Comparison of ENCODE assay signal across 7 cellular contexts in the genomic region with DNA sequence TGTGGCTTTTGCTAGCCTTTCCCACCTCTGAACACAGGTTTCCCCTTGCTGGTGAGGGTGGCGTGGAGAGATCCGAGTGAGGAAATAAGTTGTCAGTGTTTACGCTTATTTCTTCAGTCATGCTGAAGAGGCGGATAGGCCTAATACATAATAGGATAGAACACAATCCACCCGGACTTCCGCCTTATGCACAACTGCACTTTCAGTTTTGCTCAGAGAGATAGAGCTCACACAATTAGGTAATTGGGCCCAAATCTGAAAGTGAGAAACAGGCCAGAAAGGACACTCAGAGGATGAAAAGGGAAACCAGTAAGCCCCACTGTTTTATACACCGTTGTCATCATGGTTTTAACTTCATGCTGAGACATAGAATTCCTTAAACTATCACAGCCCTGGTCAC.
DNase-seq lines count a peak whose midpoint lies in the region; ATAC-seq lines count a peak whose summit lies in the region.
"Not testable (repeated sequence)": the region's sequence is repeated elsewhere in the genome, so short reads cannot be mapped to it uniquely, and the experiment has no call there.

No MANE protein-coding gene starts in this region.

- H3K4me1 Mint-ChIP-seq in central memory CD8-positive, alpha-beta T cell = not testable (repeated sequence)

- DNase-seq in central memory CD8-positive, alpha-beta T cell (ENCODE audit: low spot score in 2 of 2) = not testable (repeated sequence)

- not testable (repeated sequence) for H3K4me3 Mint-ChIP-seq in central memory CD8-positive, alpha-beta T cell

- H3K9me3 Mint-ChIP-seq in central memory CD8-positive, alpha-beta T cell = not testable (repeated sequence)

- not testable (repeated sequence) for H3K36me3 Mint-ChIP-seq in central memory CD8-positive, alpha-beta T cell (ENCODE audit: insufficient read depth)

- ATAC-seq in GM18517 (IDR thresholded peaks at IDR 0.05; ENCODE audit: unreplicated experiment) (peak; percentile 86), GM19351 (IDR thresholded peaks at IDR 0.05; ENCODE audit: unreplicated experiment) (peak; percentile 76), GM21528 (IDR thresholded peaks at IDR 0.05; ENCODE audit: low FRiP score, unreplicated experiment) (peak; percentile 73), HG02840 (IDR thresholded peaks at IDR 0.05; ENCODE audit: low FRiP score, unreplicated experiment) (peak; percentile 40), HG03103 (IDR thresholded peaks at IDR 0.05; ENCODE audit: low read depth, unreplicated experiment) (peak; percentile 76), HG03521 (IDR thresholded peaks at IDR 0.05; ENCODE audit: unreplicated experiment) (peak; percentile 74)
- ATAC-seq in central memory CD8-positive, alpha-beta T cell (replicated peaks; ENCODE audit: extremely low read depth, poor library complexity, severe bottlenecking) = peak; percentile 44

- H3K27ac Mint-ChIP-seq in central memory CD8-positive, alpha-beta T cell (ENCODE audit: low read depth) = not testable (repeated sequence)

- H3K27me3 Mint-ChIP-seq in central memory CD8-positive, alpha-beta T cell = not testable (repeated sequence)
